Comparison of ENCODE assay signal across 18 cellular contexts in genomic region chr4:34733185-34733916, GRCh38.
DNase-seq lines count a peak whose midpoint lies in the region; ATAC-seq and TF ChIP-seq lines count a peak whose summit lies in the region.
"Had no signal": no experiment of that assay in that cellular context is flagged by ENCODE, and none has a peak within 500 bp of the region (broad histone marks: within the 10 kb centered on the region; RNA-seq: fewer than 3 reads in every experiment).

No MANE protein-coding gene starts in this region.

- no peaks in the 10 kb centered on the region for H3K9me3 ChIP-seq in left ventricle myocardium inferior (replicated peaks)
- H3K9me3 ChIP-seq in esophagus squamous epithelium: no peaks in the 10 kb centered on the region
- H3K9me3 ChIP-seq: esophagus muscularis mucosa, heart left ventricle, lower lobe of right lung had no signal

- no peak overlapping the region for H2BK15ac ChIP-seq in mesendoderm (replicated peaks; ENCODE audit: low read depth)

- H3K36me3 Mint-ChIP-seq in stimulated activated effector memory CD8-positive, alpha-beta T cell treated with anti-CD3 and anti-CD28 coated beads, Interleukin-12 subunit alpha, Interleukin-12 subunit beta, amount 100 ng/mL, for 72 hours: no peaks in the 10 kb centered on the region

- H3K4me2 ChIP-seq in mesendoderm (ENCODE audit: low read length): no peak overlapping the region

- no peak overlapping the region for H3K23ac ChIP-seq in mesendoderm (ENCODE audit: low read length)

- WGBS in mesendoderm (ENCODE audit: extremely low coverage, insufficient coverage, low lambda C conversion rate): no CpG with 5 or more reads among the region's 10 CpGs
- 51 to 63% methylated on average over 10 of the region's 10 CpGs for WGBS in esophagus squamous epithelium, 2 donors

- H4K5ac ChIP-seq in mesendoderm (ENCODE audit: low read length): no peak overlapping the region

- H3K27ac Mint-ChIP-seq in stimulated activated effector memory CD8-positive, alpha-beta T cell treated with anti-CD3 and anti-CD28 coated beads, Interleukin-12 subunit alpha, Interleukin-12 subunit beta, amount 100 ng/mL, for 72 hours: no peak overlapping the region
- H3K27ac Mint-ChIP-seq: activated naive CD8-positive, alpha-beta T cell treated with anti-CD3 and anti-CD28 coated beads, Interleukin-2, amount 50 U/mL, for 24 hours; activated T-helper 2 cell treated with anti-CD3 and anti-CD28 coated beads, Interferon-gamma antibody, Interleukin-2, Interleukin-4, amounts not matched to agents 10 μg/mL and 5 μg/mL and 100 μg/mL, durations not matched to agents 14 hours and 24 hours and 36 hours had no signal

- H2BK5ac ChIP-seq in mesendoderm (ENCODE audit: low read length): no peak overlapping the region

- intact Hi-C loops in Right ventricle myocardium inferior (cut with DNase I) (no loop called here), left ventricle myocardium inferior (cut with micrococcal nuclease) (no loop called here), esophagus squamous epithelium (cut with DNase I) (no loop called here)

- TF ChIP-seq CTCF in left ventricle myocardium inferior (IDR thresholded peaks at IDR 0.05; ENCODE audit: borderline replicate concordance): no peak
- no peak for TF ChIP-seq CTCF in esophagus squamous epithelium (IDR thresholded peaks at IDR 0.05)

- TF ChIP-seq POLR2A in esophagus squamous epithelium (IDR thresholded peaks at IDR 0.05): no peak

- H3K4ac ChIP-seq in mesendoderm (ENCODE audit: low read depth, low read length): no peak overlapping the region

- no peak overlapping the region for H2AK5ac ChIP-seq in mesendoderm (ENCODE audit: low read length)

- H3K36me3 ChIP-seq in left ventricle myocardium inferior (no peaks in the 10 kb centered on the region), mesendoderm (ENCODE audit: control insufficient read depth, insufficient read depth, low read length) (no peaks in the 10 kb centered on the region), esophagus squamous epithelium (no peaks in the 10 kb centered on the region)
- H3K36me3 ChIP-seq: esophagus muscularis mucosa, heart left ventricle, lower lobe of right lung had no signal

- no peak overlapping the region for H3K56ac ChIP-seq in mesendoderm (ENCODE audit: low read length)

- no peaks in the 10 kb centered on the region for H3K79me1 ChIP-seq in mesendoderm (ENCODE audit: low read length)

- no peak overlapping the region for H3K9ac ChIP-seq in mesendoderm (ENCODE audit: low read length)
- H3K9ac ChIP-seq: parathyroid adenoma had no signal

- H3K4me1 ChIP-seq in left ventricle myocardium inferior (no peaks in the 10 kb centered on the region), mesendoderm (ENCODE audit: control insufficient read depth, low read depth, low read length) (no peaks in the 10 kb centered on the region), esophagus squamous epithelium (peaks cover 0 to 25% (median 0%) of the 10 kb centered on the region in 3 donors)
- H3K4me1 ChIP-seq: esophagus muscularis mucosa, heart left ventricle, lower lobe of right lung, parathyroid adenoma had no signal

- no peak for ATAC-seq in Right ventricle myocardium inferior
- ATAC-seq in HG03196 (IDR thresholded peaks at IDR 0.05; ENCODE audit: unreplicated experiment): no peak
- no peak for ATAC-seq in stimulated activated effector memory CD8-positive, alpha-beta T cell treated with anti-CD3 and anti-CD28 coated beads, Interleukin-12 subunit alpha, Interleukin-12 subunit beta, amount 100 ng/mL, for 72 hours
- ATAC-seq in HG03457 (IDR thresholded peaks at IDR 0.05; ENCODE audit: unreplicated experiment): no peak
- ATAC-seq: activated naive CD8-positive, alpha-beta T cell treated with anti-CD3 and anti-CD28 coated beads, Interleukin-2, amount 50 U/mL, for 24 hours; heart left ventricle; lower lobe of right lung had no signal

- H3K18ac ChIP-seq in mesendoderm (ENCODE audit: low read length): no peak overlapping the region

- DNase-seq in Right ventricle myocardium inferior (ENCODE audit: missing footprints): peak; percentile 30
- DNase-seq in left ventricle myocardium inferior: no peak
- peak; percentile 29 for DNase-seq in amniotic epithelial cell (ENCODE audit: low read depth)
- DNase-seq in mesendoderm: peak; percentile 34
- no peak for DNase-seq in stimulated activated effector memory CD8-positive, alpha-beta T cell treated with anti-CD3 and anti-CD28 coated beads, Interleukin-12 subunit alpha, Interleukin-12 subunit beta, amount 100 ng/mL, for 72 hours (ENCODE audit: low spot score in 2 of 2)
- no peak for DNase-seq in esophagus squamous epithelium (lab: John Stamatoyannopoulos, UW)
- DNase-seq: activated CD4-positive, CD25-positive, alpha-beta regulatory T cell; activated naive CD8-positive, alpha-beta T cell treated with anti-CD3 and anti-CD28 coated beads, Interleukin-2, amount 50 U/mL, for 24 hours; effector CD4-positive, alpha-beta T cell; heart left ventricle; lower lobe of right lung; NCI-H2029 treated with DMSO at 0.1 percent for 48 hours; NCI-H524 had no signal

- H2BK120ac ChIP-seq in mesendoderm (ENCODE audit: low read depth, low read length): no peak overlapping the region

- H3K4me3 ChIP-seq in left ventricle myocardium inferior: no peak overlapping the region
- H3K4me3 ChIP-seq in mesendoderm (ENCODE audit: low read length): no peak overlapping the region
- no peak overlapping the region for H3K4me3 ChIP-seq in esophagus squamous epithelium
- H3K4me3 ChIP-seq: esophagus muscularis mucosa, heart left ventricle, lower lobe of right lung had no signal

- H3K9me3 Mint-ChIP-seq in stimulated activated effector memory CD8-positive, alpha-beta T cell treated with anti-CD3 and anti-CD28 coated beads, Interleukin-12 subunit alpha, Interleukin-12 subunit beta, amount 100 ng/mL, for 72 hours: peaks cover 10% of the 10 kb centered on the region

- H4K8ac ChIP-seq in mesendoderm (ENCODE audit: low read depth, low read length): no peak overlapping the region

- H3K4me3 Mint-ChIP-seq in stimulated activated effector memory CD8-positive, alpha-beta T cell treated with anti-CD3 and anti-CD28 coated beads, Interleukin-12 subunit alpha, Interleukin-12 subunit beta, amount 100 ng/mL, for 72 hours: no peak overlapping the region
- H3K4me3 Mint-ChIP-seq: activated naive CD8-positive, alpha-beta T cell treated with anti-CD3 and anti-CD28 coated beads, Interleukin-2, amount 50 U/mL, for 24 hours had no signal

- no peak overlapping the region for H3K27ac ChIP-seq in left ventricle myocardium inferior (replicated peaks)
- H3K27ac ChIP-seq in mesendoderm (ENCODE audit: low read depth, low read length): no peak overlapping the region
- H3K27ac ChIP-seq in esophagus squamous epithelium: no peak overlapping the region
- H3K27ac ChIP-seq: esophagus muscularis mucosa, heart left ventricle, lower lobe of right lung, parathyroid adenoma had no signal

- H3K27me3 ChIP-seq in left ventricle myocardium inferior (ENCODE audit: low read depth) (no peaks in the 10 kb centered on the region), mesendoderm (ENCODE audit: insufficient read depth, low read length, poor library complexity) (no peaks in the 10 kb centered on the region), esophagus squamous epithelium (no peaks in the 10 kb centered on the region)
- H3K27me3 ChIP-seq: esophagus muscularis mucosa, heart left ventricle had no signal

- no peaks in the 10 kb centered on the region for H3K4me1 Mint-ChIP-seq in stimulated activated effector memory CD8-positive, alpha-beta T cell treated with anti-CD3 and anti-CD28 coated beads, Interleukin-12 subunit alpha, Interleukin-12 subunit beta, amount 100 ng/mL, for 72 hours
- H3K4me1 Mint-ChIP-seq: activated naive CD8-positive, alpha-beta T cell treated with anti-CD3 and anti-CD28 coated beads, Interleukin-2, amount 50 U/mL, for 24 hours had no signal

- no peaks in the 10 kb centered on the region for H3K79me2 ChIP-seq in mesendoderm (ENCODE audit: control insufficient read depth, insufficient read depth, low read length)
- H3K79me2 ChIP-seq: parathyroid adenoma had no signal

Comparison
In these comparisons a context has a peak if more than half of its experiments do, and no peak if none do; other contexts are left out.
1. DNase-seq: peak in Right ventricle myocardium inferior (single experiment), amniotic epithelial cell (single experiment) and mesendoderm (single experiment); none in left ventricle myocardium inferior (single experiment), stimulated activated effector memory CD8-positive, alpha-beta T cell treated with anti-CD3 and anti-CD28 coated beads, Interleukin-12 subunit alpha, Interleukin-12 subunit beta, amount 100 ng/mL, for 72 hours (0 of 2) and esophagus squamous epithelium (single experiment).